Comparison of ENCODE assay signal across 12 cellular contexts in the genomic region with DNA sequence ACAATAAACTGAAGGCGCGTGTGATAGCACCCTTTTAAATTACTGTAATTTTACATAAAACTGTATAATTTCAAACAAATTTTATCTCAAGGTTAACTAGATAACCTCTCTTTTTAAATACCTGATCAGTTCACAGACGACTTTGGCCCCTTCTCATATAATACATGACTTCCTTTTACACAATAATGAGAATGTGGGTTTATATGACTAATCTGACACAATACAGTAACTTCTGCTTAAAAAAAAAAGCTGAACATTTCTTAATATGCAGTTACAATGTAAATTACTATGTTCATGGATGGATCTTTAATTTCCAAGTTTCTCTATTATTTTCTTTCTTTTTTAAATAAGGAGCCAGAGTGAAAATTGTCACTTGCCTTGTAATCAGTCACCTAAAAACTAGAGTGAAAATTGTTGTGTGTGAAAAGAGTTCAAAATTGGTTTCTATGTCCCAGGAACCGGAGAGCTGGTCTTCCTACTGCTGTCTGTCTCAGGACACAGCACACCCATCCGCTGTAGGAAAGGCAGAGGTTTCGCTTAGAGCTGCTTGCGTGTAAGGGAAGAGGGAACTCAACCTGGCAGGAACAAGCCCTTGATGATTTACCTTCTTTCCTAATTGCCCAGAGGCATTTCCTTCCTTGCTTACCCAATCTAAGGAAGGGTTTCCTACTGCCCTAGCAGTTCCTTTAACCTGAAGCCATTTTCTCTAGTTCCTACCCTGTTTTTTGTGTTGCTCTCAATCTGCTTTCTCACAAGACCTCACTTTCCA.
DNase-seq lines count a peak whose midpoint lies in the region; ATAC-seq lines count a peak whose summit lies in the region.
"Had no signal": no experiment of that assay in that cellular context is flagged by ENCODE, and none has a peak within 500 bp of the region (broad histone marks: within the 10 kb centered on the region; RNA-seq: fewer than 3 reads in every experiment).

No MANE protein-coding gene starts in this region.

- ATAC-seq in GM18861 (IDR thresholded peaks at IDR 0.05; ENCODE audit: unreplicated experiment): no peak

- DNase-seq in Kasumi-1 (lab: John Stamatoyannopoulos, UW): peak; percentile 53 to 56
- DNase-seq in SKM-1 (lab: John Stamatoyannopoulos, UW; ENCODE audit: unreplicated experiment): peak; percentile 56
- DNase-seq in globus pallidus (ENCODE audit: low spot score): peak; percentile 61
- peak; percentile 71 for DNase-seq in superior temporal gyrus (ENCODE audit: extremely low spot score)
- no peak for DNase-seq in kidney glomerular epithelial cell (lab: John Stamatoyannopoulos, UW)
- no peak for DNase-seq in NCI-H1105 (lab: John Stamatoyannopoulos, UW)
- DNase-seq: CD4-positive, CD25-positive, alpha-beta regulatory T cell; NCI-H1092; NCI-H510A; stimulated activated CD4-positive, alpha-beta T cell treated with anti-CD3 and anti-CD28 coated beads, Interleukin-2, amount 100 ng/mL, for 48 hours; stimulated activated naive CD4-positive, alpha-beta T cell treated with Interleukin-2 at 50 U/mL for 16 hours had no signal

Comparison
In these comparisons a context has a peak if more than half of its experiments do, and no peak if none do; other contexts are left out.
1. DNase-seq: peak in Kasumi-1 (2 of 2), SKM-1 (single experiment), globus pallidus (single experiment) and superior temporal gyrus (single experiment); none in kidney glomerular epithelial cell (single experiment) and NCI-H1105 (single experiment).